ENCODE assay signal across 3 cellular contexts in the genomic region with DNA sequence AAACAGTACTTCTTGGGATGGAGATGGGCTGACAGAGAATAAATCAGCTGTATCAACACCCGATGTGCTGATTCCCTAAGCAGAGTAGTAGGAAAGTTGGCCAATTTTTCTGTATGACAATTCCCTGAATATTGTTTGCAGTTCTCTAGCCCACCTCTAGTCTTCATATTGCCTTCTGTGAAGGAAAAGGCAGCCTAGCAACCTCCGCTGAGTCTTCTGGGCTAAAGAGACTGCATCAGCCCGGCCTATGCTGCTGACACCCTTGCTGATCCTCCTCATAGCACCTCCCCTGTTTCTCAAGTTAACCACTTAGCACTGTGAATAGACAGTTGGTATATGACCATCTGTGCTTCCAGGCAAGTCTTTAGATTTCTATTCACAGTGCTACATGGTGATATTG.
TF ChIP-seq lines count a peak whose summit lies in the region.

No MANE protein-coding gene starts in this region.

TF ChIP-seq in A549, 52 proteins besides CTCF, POLR2A, EP300 and RAD21 (continued from another document):
- TF ChIP-seq, protein P1, sequence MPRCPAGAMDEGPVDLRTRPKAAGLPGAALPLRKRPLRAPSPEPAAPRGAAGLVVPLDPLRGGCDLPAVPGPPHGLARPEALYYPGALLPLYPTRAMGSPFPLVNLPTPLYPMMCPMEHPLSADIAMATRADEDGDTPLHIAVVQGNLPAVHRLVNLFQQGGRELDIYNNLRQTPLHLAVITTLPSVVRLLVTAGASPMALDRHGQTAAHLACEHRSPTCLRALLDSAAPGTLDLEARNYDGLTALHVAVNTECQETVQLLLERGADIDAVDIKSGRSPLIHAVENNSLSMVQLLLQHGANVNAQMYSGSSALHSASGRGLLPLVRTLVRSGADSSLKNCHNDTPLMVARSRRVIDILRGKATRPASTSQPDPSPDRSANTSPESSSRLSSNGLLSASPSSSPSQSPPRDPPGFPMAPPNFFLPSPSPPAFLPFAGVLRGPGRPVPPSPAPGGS (IDR thresholded peaks at IDR 0.05), result no peak
- no peak for TF ChIP-seq JUNB (IDR thresholded peaks at IDR 0.05)
- TF ChIP-seq, protein P2, sequence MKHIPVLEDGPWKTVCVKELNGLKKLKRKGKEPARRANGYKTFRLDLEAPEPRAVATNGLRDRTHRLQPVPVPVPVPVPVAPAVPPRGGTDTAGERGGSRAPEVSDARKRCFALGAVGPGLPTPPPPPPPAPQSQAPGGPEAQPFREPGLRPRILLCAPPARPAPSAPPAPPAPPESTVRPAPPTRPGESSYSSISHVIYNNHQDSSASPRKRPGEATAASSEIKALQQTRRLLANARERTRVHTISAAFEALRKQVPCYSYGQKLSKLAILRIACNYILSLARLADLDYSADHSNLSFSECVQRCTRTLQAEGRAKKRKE (CRISPR knock-in tag; IDR thresholded peaks at IDR 0.05; ENCODE audit: low read depth), result no peak
- TF ChIP-seq SREBF2 (IDR thresholded peaks at IDR 0.05), result no peak
- no peak for TF ChIP-seq NFE2L2 (conservative IDR thresholded peaks at IDR 0.05; ENCODE audit: low read length)
- TF ChIP-seq, protein P3, sequence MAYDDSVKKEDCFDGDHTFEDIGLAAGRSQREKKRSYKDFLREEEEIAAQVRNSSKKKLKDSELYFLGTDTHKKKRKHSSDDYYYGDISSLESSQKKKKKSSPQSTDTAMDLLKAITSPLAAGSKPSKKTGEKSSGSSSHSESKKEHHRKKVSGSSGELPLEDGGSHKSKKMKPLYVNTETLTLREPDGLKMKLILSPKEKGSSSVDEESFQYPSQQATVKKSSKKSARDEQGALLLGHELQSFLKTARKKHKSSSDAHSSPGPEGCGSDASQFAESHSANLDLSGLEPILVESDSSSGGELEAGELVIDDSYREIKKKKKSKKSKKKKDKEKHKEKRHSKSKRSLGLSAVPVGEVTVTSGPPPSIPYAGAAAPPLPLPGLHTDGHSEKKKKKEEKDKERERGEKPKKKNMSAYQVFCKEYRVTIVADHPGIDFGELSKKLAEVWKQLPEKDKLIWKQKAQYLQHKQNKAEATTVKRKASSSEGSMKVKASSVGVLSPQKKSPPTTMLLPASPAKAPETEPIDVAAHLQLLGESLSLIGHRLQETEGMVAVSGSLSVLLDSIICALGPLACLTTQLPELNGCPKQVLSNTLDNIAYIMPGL (CRISPR knock-in tag; IDR thresholded peaks at IDR 0.05; ENCODE audit: borderline replicate concordance), result no peak
- TF ChIP-seq TFCP2L1 (CRISPR knock-in tag; IDR thresholded peaks at IDR 0.05), result no peak

TF ChIP-seq in GM23338, 12 proteins besides CTCF, POLR2A, EP300 and RAD21 (continued from another document and continues in another):
- TF ChIP-seq, protein P4, sequence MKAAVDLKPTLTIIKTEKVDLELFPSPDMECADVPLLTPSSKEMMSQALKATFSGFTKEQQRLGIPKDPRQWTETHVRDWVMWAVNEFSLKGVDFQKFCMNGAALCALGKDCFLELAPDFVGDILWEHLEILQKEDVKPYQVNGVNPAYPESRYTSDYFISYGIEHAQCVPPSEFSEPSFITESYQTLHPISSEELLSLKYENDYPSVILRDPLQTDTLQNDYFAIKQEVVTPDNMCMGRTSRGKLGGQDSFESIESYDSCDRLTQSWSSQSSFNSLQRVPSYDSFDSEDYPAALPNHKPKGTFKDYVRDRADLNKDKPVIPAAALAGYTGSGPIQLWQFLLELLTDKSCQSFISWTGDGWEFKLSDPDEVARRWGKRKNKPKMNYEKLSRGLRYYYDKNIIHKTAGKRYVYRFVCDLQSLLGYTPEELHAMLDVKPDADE (IDR thresholded peaks at IDR 0.05), result no peak
- no peak for TF ChIP-seq JUNB (IDR thresholded peaks at IDR 0.05; ENCODE audit: unreplicated experiment)
- TF ChIP-seq EZH2 (IDR thresholded peaks at IDR 0.05; ENCODE audit: low read depth, unreplicated experiment), result no peak
- TF ChIP-seq, protein P5, sequence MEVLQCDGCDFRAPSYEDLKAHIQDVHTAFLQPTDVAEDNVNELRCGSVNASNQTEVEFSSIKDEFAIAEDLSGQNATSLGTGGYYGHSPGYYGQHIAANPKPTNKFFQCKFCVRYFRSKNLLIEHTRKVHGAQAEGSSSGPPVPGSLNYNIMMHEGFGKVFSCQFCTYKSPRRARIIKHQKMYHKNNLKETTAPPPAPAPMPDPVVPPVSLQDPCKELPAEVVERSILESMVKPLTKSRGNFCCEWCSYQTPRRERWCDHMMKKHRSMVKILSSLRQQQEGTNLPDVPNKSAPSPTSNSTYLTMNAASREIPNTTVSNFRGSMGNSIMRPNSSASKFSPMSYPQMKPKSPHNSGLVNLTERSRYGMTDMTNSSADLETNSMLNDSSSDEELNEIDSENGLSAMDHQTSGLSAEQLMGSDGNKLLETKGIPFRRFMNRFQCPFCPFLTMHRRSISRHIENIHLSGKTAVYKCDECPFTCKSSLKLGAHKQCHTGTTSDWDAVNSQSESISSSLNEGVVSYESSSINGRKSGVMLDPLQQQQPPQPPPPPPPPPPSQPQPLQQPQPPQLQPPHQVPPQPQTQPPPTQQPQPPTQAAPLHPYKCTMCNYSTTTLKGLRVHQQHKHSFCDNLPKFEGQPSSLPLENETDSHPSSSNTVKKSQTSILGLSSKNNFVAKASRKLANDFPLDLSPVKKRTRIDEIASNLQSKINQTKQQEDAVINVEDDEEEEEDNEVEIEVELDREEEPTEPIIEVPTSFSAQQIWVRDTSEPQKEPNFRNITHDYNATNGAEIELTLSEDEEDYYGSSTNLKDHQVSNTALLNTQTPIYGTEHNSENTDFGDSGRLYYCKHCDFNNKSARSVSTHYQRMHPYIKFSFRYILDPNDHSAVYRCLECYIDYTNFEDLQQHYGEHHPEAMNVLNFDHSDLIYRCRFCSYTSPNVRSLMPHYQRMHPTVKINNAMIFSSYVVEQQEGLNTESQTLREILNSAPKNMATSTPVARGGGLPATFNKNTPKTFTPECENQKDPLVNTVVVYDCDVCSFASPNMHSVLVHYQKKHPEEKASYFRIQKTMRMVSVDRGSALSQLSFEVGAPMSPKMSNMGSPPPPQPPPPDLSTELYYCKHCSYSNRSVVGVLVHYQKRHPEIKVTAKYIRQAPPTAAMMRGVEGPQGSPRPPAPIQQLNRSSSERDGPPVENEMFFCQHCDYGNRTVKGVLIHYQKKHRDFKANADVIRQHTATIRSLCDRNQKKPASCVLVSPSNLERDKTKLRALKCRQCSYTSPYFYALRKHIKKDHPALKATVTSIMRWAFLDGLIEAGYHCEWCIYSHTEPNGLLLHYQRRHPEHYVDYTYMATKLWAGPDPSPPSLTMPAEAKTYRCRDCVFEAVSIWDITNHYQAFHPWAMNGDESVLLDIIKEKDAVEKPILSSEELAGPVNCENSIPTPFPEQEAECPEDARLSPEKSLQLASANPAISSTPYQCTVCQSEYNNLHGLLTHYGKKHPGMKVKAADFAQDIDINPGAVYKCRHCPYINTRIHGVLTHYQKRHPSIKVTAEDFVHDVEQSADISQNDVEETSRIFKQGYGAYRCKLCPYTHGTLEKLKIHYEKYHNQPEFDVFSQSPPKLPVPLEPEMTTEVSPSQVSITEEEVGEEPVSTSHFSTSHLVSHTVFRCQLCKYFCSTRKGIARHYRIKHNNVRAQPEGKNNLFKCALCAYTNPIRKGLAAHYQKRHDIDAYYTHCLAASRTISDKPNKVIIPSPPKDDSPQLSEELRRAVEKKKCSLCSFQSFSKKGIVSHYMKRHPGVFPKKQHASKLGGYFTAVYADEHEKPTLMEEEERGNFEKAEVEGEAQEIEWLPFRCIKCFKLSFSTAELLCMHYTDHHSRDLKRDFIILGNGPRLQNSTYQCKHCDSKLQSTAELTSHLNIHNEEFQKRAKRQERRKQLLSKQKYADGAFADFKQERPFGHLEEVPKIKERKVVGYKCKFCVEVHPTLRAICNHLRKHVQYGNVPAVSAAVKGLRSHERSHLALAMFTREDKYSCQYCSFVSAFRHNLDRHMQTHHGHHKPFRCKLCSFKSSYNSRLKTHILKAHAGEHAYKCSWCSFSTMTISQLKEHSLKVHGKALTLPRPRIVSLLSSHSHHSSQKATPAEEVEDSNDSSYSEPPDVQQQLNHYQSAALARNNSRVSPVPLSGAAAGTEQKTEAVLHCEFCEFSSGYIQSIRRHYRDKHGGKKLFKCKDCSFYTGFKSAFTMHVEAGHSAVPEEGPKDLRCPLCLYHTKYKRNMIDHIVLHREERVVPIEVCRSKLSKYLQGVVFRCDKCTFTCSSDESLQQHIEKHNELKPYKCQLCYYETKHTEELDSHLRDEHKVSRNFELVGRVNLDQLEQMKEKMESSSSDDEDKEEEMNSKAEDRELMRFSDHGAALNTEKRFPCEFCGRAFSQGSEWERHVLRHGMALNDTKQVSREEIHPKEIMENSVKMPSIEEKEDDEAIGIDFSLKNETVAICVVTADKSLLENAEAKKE (CRISPR knock-in tag; IDR thresholded peaks at IDR 0.05), result no peak

TF ChIP-seq in WTC11, 78 proteins besides CTCF, POLR2A, EP300 and RAD21 (continued from another document):
- TF ChIP-seq, protein P6, sequence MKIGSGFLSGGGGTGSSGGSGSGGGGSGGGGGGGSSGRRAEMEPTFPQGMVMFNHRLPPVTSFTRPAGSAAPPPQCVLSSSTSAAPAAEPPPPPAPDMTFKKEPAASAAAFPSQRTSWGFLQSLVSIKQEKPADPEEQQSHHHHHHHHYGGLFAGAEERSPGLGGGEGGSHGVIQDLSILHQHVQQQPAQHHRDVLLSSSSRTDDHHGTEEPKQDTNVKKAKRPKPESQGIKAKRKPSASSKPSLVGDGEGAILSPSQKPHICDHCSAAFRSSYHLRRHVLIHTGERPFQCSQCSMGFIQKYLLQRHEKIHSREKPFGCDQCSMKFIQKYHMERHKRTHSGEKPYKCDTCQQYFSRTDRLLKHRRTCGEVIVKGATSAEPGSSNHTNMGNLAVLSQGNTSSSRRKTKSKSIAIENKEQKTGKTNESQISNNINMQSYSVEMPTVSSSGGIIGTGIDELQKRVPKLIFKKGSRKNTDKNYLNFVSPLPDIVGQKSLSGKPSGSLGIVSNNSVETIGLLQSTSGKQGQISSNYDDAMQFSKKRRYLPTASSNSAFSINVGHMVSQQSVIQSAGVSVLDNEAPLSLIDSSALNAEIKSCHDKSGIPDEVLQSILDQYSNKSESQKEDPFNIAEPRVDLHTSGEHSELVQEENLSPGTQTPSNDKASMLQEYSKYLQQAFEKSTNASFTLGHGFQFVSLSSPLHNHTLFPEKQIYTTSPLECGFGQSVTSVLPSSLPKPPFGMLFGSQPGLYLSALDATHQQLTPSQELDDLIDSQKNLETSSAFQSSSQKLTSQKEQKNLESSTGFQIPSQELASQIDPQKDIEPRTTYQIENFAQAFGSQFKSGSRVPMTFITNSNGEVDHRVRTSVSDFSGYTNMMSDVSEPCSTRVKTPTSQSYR (CRISPR knock-in tag; IDR thresholded peaks at IDR 0.05), result no peak
- TF ChIP-seq ELF4 (CRISPR knock-in tag; IDR thresholded peaks at IDR 0.05; ENCODE audit: low read depth) (no peak), FOXJ3 (CRISPR knock-in tag; IDR thresholded peaks at IDR 0.05; ENCODE audit: borderline replicate concordance) (no peak), KAT7 (CRISPR knock-in tag; IDR thresholded peaks at IDR 0.05; ENCODE audit: borderline replicate concordance) (no peak), CREB1 (CRISPR knock-in tag; IDR thresholded peaks at IDR 0.05) (no peak), ZNF423 (CRISPR knock-in tag; IDR thresholded peaks at IDR 0.05) (no peak), ZBTB21 (CRISPR knock-in tag; IDR thresholded peaks at IDR 0.05; ENCODE audit: borderline replicate concordance) (no peak)
- TF ChIP-seq, protein P7, sequence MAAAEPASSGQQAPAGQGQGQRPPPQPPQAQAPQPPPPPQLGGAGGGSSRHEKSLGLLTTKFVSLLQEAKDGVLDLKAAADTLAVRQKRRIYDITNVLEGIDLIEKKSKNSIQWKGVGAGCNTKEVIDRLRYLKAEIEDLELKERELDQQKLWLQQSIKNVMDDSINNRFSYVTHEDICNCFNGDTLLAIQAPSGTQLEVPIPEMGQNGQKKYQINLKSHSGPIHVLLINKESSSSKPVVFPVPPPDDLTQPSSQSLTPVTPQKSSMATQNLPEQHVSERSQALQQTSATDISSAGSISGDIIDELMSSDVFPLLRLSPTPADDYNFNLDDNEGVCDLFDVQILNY (CRISPR knock-in tag; IDR thresholded peaks at IDR 0.05), result no peak
- TF ChIP-seq, protein P8, sequence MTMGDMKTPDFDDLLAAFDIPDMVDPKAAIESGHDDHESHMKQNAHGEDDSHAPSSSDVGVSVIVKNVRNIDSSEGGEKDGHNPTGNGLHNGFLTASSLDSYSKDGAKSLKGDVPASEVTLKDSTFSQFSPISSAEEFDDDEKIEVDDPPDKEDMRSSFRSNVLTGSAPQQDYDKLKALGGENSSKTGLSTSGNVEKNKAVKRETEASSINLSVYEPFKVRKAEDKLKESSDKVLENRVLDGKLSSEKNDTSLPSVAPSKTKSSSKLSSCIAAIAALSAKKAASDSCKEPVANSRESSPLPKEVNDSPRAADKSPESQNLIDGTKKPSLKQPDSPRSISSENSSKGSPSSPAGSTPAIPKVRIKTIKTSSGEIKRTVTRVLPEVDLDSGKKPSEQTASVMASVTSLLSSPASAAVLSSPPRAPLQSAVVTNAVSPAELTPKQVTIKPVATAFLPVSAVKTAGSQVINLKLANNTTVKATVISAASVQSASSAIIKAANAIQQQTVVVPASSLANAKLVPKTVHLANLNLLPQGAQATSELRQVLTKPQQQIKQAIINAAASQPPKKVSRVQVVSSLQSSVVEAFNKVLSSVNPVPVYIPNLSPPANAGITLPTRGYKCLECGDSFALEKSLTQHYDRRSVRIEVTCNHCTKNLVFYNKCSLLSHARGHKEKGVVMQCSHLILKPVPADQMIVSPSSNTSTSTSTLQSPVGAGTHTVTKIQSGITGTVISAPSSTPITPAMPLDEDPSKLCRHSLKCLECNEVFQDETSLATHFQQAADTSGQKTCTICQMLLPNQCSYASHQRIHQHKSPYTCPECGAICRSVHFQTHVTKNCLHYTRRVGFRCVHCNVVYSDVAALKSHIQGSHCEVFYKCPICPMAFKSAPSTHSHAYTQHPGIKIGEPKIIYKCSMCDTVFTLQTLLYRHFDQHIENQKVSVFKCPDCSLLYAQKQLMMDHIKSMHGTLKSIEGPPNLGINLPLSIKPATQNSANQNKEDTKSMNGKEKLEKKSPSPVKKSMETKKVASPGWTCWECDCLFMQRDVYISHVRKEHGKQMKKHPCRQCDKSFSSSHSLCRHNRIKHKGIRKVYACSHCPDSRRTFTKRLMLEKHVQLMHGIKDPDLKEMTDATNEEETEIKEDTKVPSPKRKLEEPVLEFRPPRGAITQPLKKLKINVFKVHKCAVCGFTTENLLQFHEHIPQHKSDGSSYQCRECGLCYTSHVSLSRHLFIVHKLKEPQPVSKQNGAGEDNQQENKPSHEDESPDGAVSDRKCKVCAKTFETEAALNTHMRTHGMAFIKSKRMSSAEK (CRISPR knock-in tag; IDR thresholded peaks at IDR 0.05; ENCODE audit: borderline replicate concordance), result no peak
- TF ChIP-seq, protein P9, sequence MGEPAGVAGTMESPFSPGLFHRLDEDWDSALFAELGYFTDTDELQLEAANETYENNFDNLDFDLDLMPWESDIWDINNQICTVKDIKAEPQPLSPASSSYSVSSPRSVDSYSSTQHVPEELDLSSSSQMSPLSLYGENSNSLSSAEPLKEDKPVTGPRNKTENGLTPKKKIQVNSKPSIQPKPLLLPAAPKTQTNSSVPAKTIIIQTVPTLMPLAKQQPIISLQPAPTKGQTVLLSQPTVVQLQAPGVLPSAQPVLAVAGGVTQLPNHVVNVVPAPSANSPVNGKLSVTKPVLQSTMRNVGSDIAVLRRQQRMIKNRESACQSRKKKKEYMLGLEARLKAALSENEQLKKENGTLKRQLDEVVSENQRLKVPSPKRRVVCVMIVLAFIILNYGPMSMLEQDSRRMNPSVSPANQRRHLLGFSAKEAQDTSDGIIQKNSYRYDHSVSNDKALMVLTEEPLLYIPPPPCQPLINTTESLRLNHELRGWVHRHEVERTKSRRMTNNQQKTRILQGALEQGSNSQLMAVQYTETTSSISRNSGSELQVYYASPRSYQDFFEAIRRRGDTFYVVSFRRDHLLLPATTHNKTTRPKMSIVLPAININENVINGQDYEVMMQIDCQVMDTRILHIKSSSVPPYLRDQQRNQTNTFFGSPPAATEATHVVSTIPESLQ (CRISPR knock-in tag; IDR thresholded peaks at IDR 0.05), result no peak
